ENCODE assay signal across 1 cellular context in the genomic region with DNA sequence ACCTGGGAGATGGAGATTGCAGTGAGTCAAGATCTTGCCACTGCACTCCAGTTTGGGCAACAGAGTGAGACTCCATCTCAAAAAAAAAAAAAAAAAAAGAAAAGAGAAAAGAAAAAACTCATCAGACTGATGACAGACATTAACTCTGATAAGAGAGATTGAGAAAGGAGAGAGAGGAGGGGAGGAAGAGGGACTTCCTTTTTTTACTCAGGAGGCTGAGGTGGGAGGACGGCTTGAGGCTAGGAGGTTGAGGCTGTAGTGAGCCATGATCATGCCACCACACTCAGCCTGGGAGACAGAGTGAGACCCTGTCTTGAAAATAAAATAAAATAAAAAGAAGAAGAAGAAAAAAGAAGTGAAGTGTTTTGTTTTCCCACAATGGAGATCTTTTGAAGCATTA.
TF ChIP-seq lines count a peak whose summit lies in the region.

No MANE protein-coding gene starts in this region.

TF ChIP-seq in K562, 482 proteins besides CTCF, POLR2A, EP300 and RAD21:
- TF ChIP-seq SPI1 (IDR thresholded peaks at IDR 0.05; ENCODE audit: borderline replicate concordance, low read depth, low read length) (peak; percentile 67; the same call in 1 of the 2 replicates), RBM25 (IDR thresholded peaks at IDR 0.05; ENCODE audit: low read depth, low read length, severe bottlenecking) (peak; percentile 12), NCOA4 (IDR thresholded peaks at IDR 0.05; ENCODE audit: partially characterized antibody) (no peak), MEIS2 (IDR thresholded peaks at IDR 0.05; ENCODE audit: partially characterized antibody) (peak; percentile 7)
